1 cellular context compared by ENCODE assay signal in the genomic region with DNA sequence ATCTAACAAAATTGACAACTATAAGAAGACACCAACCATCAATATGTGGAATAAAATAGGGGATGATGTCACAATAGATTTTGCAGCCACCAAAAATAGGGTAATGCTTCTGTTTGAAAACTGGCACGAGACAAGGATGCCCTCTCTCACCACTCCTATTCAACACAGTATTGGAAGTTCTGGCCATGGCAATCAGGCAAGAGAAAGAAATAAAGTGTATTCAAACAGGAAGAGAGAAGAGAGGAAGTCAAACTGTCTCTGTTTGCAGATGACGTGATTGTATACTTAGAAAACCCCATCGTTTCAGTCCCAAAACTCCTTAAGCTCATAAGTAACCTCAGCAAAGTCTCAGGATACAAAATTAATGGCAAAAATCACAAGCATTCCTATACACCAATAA.
TF ChIP-seq lines count a peak whose summit lies in the region.
"Not testable (repeated sequence)": the region's sequence is repeated elsewhere in the genome, so short reads cannot be mapped to it uniquely, and the experiment has no call there.

No MANE protein-coding gene starts in this region.

TF ChIP-seq in HepG2, 621 proteins besides CTCF, POLR2A, EP300 and RAD21:
- TF ChIP-seq ATF7 (IDR thresholded peaks at IDR 0.05) = 0 out of 2 replicates have a peak, but pooled peaks have one; percentile 17
- TF ChIP-seq ATF7 (CRISPR knock-in tag; IDR thresholded peaks at IDR 0.05) = not testable (repeated sequence)
